Comparison of ENCODE assay signal across 11 cellular contexts in the genomic region with DNA sequence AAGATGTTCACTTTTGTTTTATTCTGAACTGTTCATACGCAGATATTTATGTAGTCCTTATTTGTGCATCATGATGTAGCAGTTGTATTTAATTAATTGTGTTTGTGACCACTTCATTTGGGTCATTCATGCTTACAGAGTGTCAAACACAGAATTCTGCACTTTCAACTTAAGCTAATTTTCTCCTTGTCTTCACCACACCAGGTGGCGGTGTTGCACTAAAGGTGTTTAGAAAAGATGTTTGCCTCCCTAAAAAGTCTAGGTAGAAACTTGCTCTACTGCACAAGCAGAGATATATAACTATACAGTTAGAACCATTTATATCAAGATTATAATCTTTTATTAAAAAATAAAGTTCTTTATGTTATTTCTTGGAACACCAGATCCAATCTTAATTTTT. TPM values are rescaled to one million over a fixed set of nuclear protein-coding genes. Genes with fewer than 3 reads are reported as not detected.
A peak's percentile ranks its signal among the peaks of the same experiment; 100 is the strongest.
DNase-seq lines count a peak whose midpoint lies in the region; ATAC-seq and TF ChIP-seq lines count a peak whose summit lies in the region.
"Had no signal": no experiment of that assay in that cellular context is flagged by ENCODE, and none has a peak within 500 bp of the region (broad histone marks: within the 10 kb centered on the region; RNA-seq: fewer than 3 reads in every experiment).

No MANE protein-coding gene starts in this region.

- no peaks in the 10 kb centered on the region for H3K27me3 ChIP-seq in KMS-11 (ENCODE audit: insufficient read depth, low read depth)

- H3K4me3 Mint-ChIP-seq in activated CD8-positive, alpha-beta T cell treated with anti-CD3 and anti-CD28 coated beads, Interleukin-2, amount 10 ng/mL, durations not matched to agents 7 days and 5 days = no peak overlapping the region
- no peak overlapping the region for H3K4me3 Mint-ChIP-seq in naive B cell

- no peak overlapping the region for H2AFZ ChIP-seq in KMS-11 (ENCODE audit: low read depth)

- peaks cover 19% of the 10 kb centered on the region for H3K4me1 Mint-ChIP-seq in activated CD8-positive, alpha-beta T cell treated with anti-CD3 and anti-CD28 coated beads, Interleukin-2, amount 10 ng/mL, durations not matched to agents 7 days and 5 days (ENCODE audit: low read depth)
- peaks cover 10 to 29% (median 26%) of the 10 kb centered on the region in 3 donors for H3K4me1 Mint-ChIP-seq in naive B cell

- H3K36me3 ChIP-seq in KMS-11 (ENCODE audit: insufficient read depth) = no peaks in the 10 kb centered on the region

- H3K9ac ChIP-seq in KMS-11 = no peak overlapping the region

- H3K36me3 Mint-ChIP-seq in activated CD8-positive, alpha-beta T cell treated with anti-CD3 and anti-CD28 coated beads, Interleukin-2, amount 10 ng/mL, durations not matched to agents 7 days and 5 days (ENCODE audit: low read depth) = no peaks in the 10 kb centered on the region
- H3K36me3 Mint-ChIP-seq in naive B cell = no peaks in the 10 kb centered on the region
- H3K36me3 Mint-ChIP-seq: naive thymus-derived CD4-positive, alpha-beta T cell had no signal

- no peaks in the 10 kb centered on the region for H3K9me3 Mint-ChIP-seq in activated CD8-positive, alpha-beta T cell treated with anti-CD3 and anti-CD28 coated beads, Interleukin-2, amount 10 ng/mL, durations not matched to agents 7 days and 5 days (ENCODE audit: insufficient read depth)
- H3K9me3 Mint-ChIP-seq in naive B cell = peaks cover 0 to 9% (median 5%) of the 10 kb centered on the region in 7 donors

- H3K4me2 ChIP-seq in KMS-11 = no peak overlapping the region

- peak; percentile 59 for TF ChIP-seq CTCF in KMS-11 (conservative IDR thresholded peaks at IDR 0.05; ENCODE audit: low read depth, low read length)

- peak; percentile 1 for DNase-seq in NCI-H2107 treated with DMSO at 0.1 percent for 48 hours (lab: John Stamatoyannopoulos, UW; ENCODE audit: unreplicated experiment)
- DNase-seq in NCI-H2107 (lab: John Stamatoyannopoulos, UW) = no peak
- DNase-seq in activated CD8-positive, alpha-beta T cell treated with anti-CD3 and anti-CD28 coated beads, Interleukin-2, amount 10 ng/mL, durations not matched to agents 7 days and 5 days = peak; percentile 45
- peak; percentile 9 for DNase-seq in naive B cell
- DNase-seq in sciatic nerve (ENCODE audit: low spot score) = no peak

- no peaks in the 10 kb centered on the region for H3K27me3 Mint-ChIP-seq in activated CD8-positive, alpha-beta T cell treated with anti-CD3 and anti-CD28 coated beads, Interleukin-2, amount 10 ng/mL, durations not matched to agents 7 days and 5 days (ENCODE audit: low read depth)
- H3K27me3 Mint-ChIP-seq in naive B cell = no peaks in the 10 kb centered on the region
- H3K27me3 Mint-ChIP-seq: naive thymus-derived CD4-positive, alpha-beta T cell had no signal

- intact Hi-C loops in sciatic nerve (cut with DNase I) = no loop called here

- no peaks in the 10 kb centered on the region for H4K20me1 ChIP-seq in KMS-11 (ENCODE audit: insufficient read depth)

- POLR2A ChIA-PET in activated CD8-positive, alpha-beta T cell treated with anti-CD3 and anti-CD28 coated beads, Interleukin-2, amount 10 ng/mL, durations not matched to agents 7 days and 5 days (lab: Charles Lee) = no interaction called here

- no peaks in the 10 kb centered on the region for H3K79me2 ChIP-seq in KMS-11 (ENCODE audit: insufficient read depth, low read depth)

- CTCF ChIA-PET in activated CD8-positive, alpha-beta T cell treated with anti-CD3 and anti-CD28 coated beads, Interleukin-2, amount 10 ng/mL, durations not matched to agents 7 days and 5 days (lab: Charles Lee) = interaction anchor here (1.1 to 5.3 kb wide), 12 partner anchors 42 to 1028 kb away, joined by 3 to 88 read pairs (median 4); no protein-coding TSS in a partner anchor

- H3K4me1 ChIP-seq in KMS-11 (ENCODE audit: low read depth, poor library complexity, severe bottlenecking) = peaks cover 10% of the 10 kb centered on the region

- no peak overlapping the region for H3K4me3 ChIP-seq in KMS-11 (IDR thresholded peaks at IDR 0.05; ENCODE audit: insufficient read depth, low read depth, low read length)

- H3K27ac ChIP-seq in KMS-11 = no peak overlapping the region

- no peak overlapping the region for H3K27ac Mint-ChIP-seq in activated CD8-positive, alpha-beta T cell treated with anti-CD3 and anti-CD28 coated beads, Interleukin-2, amount 10 ng/mL, durations not matched to agents 7 days and 5 days
- H3K27ac Mint-ChIP-seq in naive B cell = peak overlapping the region in 2 of 6 donors; percentile 9 to 44

- no peak for ATAC-seq in activated CD8-positive, alpha-beta T cell treated with anti-CD3 and anti-CD28 coated beads, Interleukin-2, amount 10 ng/mL, durations not matched to agents 7 days and 5 days
- ATAC-seq in naive B cell (ENCODE audit: low read depth in 2 of 2) = no peak
- no peak for ATAC-seq in sciatic nerve
- ATAC-seq in GM18907 (IDR thresholded peaks at IDR 0.05; ENCODE audit: unreplicated experiment) = no peak
- no peak for ATAC-seq in GM18868 (IDR thresholded peaks at IDR 0.05; ENCODE audit: unreplicated experiment)
- ATAC-seq: naive thymus-derived CD4-positive, alpha-beta T cell; Right ventricle myocardium inferior had no signal

RNA-seq across cellular contexts. Expression of gene TAS2R38, which starts 1.3 kb away (rescaled TPM):
- not detected for total RNA-seq in activated CD8-positive, alpha-beta T cell treated with anti-CD3 and anti-CD28 coated beads, Interleukin-2, amount 10 ng/mL, durations not matched to agents 7 days and 5 days
- not detected for polyA plus RNA-seq in naive B cell (ENCODE audit: low read depth in 6 of 6)
- total RNA-seq in sciatic nerve = not detected
- total RNA-seq: naive thymus-derived CD4-positive, alpha-beta T cell; Right ventricle myocardium inferior had no signal
- polyA plus RNA-seq: esophagus; naive thymus-derived CD4-positive, alpha-beta T cell had no signal

RNA-seq across cellular contexts. Expression of gene MGAM, which starts 20.8 kb away (rescaled TPM):
- total RNA-seq in activated CD8-positive, alpha-beta T cell treated with anti-CD3 and anti-CD28 coated beads, Interleukin-2, amount 10 ng/mL, durations not matched to agents 7 days and 5 days = not detected
- polyA plus RNA-seq in naive B cell (ENCODE audit: low read depth in 6 of 6) = under 1 TPM in 1 of 6 donors, not detected in 5; 0.09 TPM
- total RNA-seq in sciatic nerve = 5.7 TPM
- polyA plus RNA-seq: naive thymus-derived CD4-positive, alpha-beta T cell had no signal

RNA-seq across cellular contexts. Expression of gene CLEC5A, which starts 28.1 kb away (rescaled TPM):
- not detected for total RNA-seq in activated CD8-positive, alpha-beta T cell treated with anti-CD3 and anti-CD28 coated beads, Interleukin-2, amount 10 ng/mL, durations not matched to agents 7 days and 5 days
- under 1 TPM in 1 of 6 donors, not detected in 5; 0.08 TPM for polyA plus RNA-seq in naive B cell (ENCODE audit: low read depth in 6 of 6)
- 21.0 TPM for total RNA-seq in sciatic nerve
- polyA plus RNA-seq: naive thymus-derived CD4-positive, alpha-beta T cell had no signal

RNA-seq across cellular contexts. Expression of gene OR9A4, which starts 58.6 kb away (rescaled TPM):
- not detected for total RNA-seq in activated CD8-positive, alpha-beta T cell treated with anti-CD3 and anti-CD28 coated beads, Interleukin-2, amount 10 ng/mL, durations not matched to agents 7 days and 5 days
- not detected for polyA plus RNA-seq in naive B cell (ENCODE audit: low read depth in 6 of 6)
- total RNA-seq in sciatic nerve = 0.40 TPM
- total RNA-seq: naive thymus-derived CD4-positive, alpha-beta T cell; Right ventricle myocardium inferior had no signal
- polyA plus RNA-seq: esophagus; naive thymus-derived CD4-positive, alpha-beta T cell had no signal

Comparison
In these comparisons a context has a peak if more than half of its experiments do, and no peak if none do; other contexts are left out.
1. DNase-seq: peak in NCI-H2107 treated with DMSO at 0.1 percent for 48 hours (single experiment), activated CD8-positive, alpha-beta T cell treated with anti-CD3 and anti-CD28 coated beads, Interleukin-2, amount 10 ng/mL, durations not matched to agents 7 days and 5 days (single experiment) and naive B cell (single experiment); none in NCI-H2107 (single experiment) and sciatic nerve (single experiment).
2. RNA of gene CLEC5A, which starts 28.1 kb away (total RNA-seq): 21.0 TPM in sciatic nerve (single experiment); not detected in activated CD8-positive, alpha-beta T cell treated with anti-CD3 and anti-CD28 coated beads, Interleukin-2, amount 10 ng/mL, durations not matched to agents 7 days and 5 days; every median in the first group is over 10 times any median in the second.